In the genomic region with DNA sequence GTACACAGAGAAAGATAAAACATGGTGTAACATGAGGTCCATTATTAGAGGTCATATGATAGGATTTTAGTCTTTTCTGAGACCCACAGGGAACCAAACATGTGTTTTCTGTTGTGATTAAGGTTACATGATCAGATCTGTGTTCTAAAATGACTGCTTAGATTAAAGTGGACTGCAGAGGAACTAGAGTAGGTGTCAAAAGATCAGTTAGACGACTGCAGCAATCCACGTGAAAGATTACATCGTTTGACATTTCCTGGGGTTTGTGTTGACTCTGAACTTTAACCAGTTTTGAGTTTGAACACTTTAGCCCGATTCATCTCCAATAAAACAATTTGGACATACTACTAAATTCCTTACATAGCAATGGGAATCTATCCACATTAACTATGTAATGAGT, we compare ENCODE assay signal across 15 cellular contexts. TPM values are rescaled to one million over a fixed set of nuclear protein-coding genes. Genes with fewer than 3 reads are reported as not detected.
A peak's percentile ranks its signal among the peaks of the same experiment; 100 is the strongest.
DNase-seq lines count a peak whose midpoint lies in the region; ATAC-seq and TF ChIP-seq lines count a peak whose summit lies in the region.
"Had no signal": no experiment of that assay in that cellular context is flagged by ENCODE, and none has a peak within 500 bp of the region (broad histone marks: within the 10 kb centered on the region; RNA-seq: fewer than 3 reads in every experiment).

No MANE protein-coding gene starts in this region.

- no peaks in the 10 kb centered on the region for H3K9me3 ChIP-seq in adrenal gland (replicated peaks in 1 of 3)
- H3K9me3 ChIP-seq: HAP-1, SJSA1 had no signal

- WGBS in adrenal gland, 4 donors = 74 to 85% (median 82%) methylated on average over 4 of the region's 4 CpGs

- H3K27me3 ChIP-seq in adrenal gland = no peaks in the 10 kb centered on the region
- H3K27me3 ChIP-seq: SJSA1 had no signal

- peaks cover 40% of the 10 kb centered on the region for H3K4me1 Mint-ChIP-seq in activated T-helper 2 cell treated with anti-CD3 and anti-CD28 coated beads, Interferon-gamma antibody, Interleukin-2, Interleukin-4, amounts not matched to agents 10 μg/mL and 5 μg/mL and 100 μg/mL, durations not matched to agents 14 hours and 24 hours and 36 hours (ENCODE audit: low read depth)
- peaks cover 23% of the 10 kb centered on the region for H3K4me1 Mint-ChIP-seq in stimulated activated effector memory CD8-positive, alpha-beta T cell treated with anti-CD3 and anti-CD28 coated beads, Interleukin-12 subunit alpha, Interleukin-12 subunit beta, amount 100 ng/mL, for 72 hours

- no peaks in the 10 kb centered on the region for H3K27me3 Mint-ChIP-seq in activated T-helper 2 cell treated with anti-CD3 and anti-CD28 coated beads, Interferon-gamma antibody, Interleukin-2, Interleukin-4, amounts not matched to agents 10 μg/mL and 5 μg/mL and 100 μg/mL, durations not matched to agents 14 hours and 24 hours and 36 hours (ENCODE audit: low read depth)

- H3K4me1 ChIP-seq in adrenal gland (replicated peaks in 1 of 2) = peaks cover 7 to 11% of the 10 kb centered on the region in 2 donors
- H3K4me1 ChIP-seq: HAP-1, SJSA1 had no signal

- intact Hi-C loops in activated T-helper 2 cell treated with anti-CD3 and anti-CD28 coated beads, Interferon-gamma antibody, Interleukin-2, Interleukin-4, amounts not matched to agents 10 μg/mL and 5 μg/mL and 100 μg/mL, durations not matched to agents 14 hours and 24 hours and 36 hours (cut with micrococcal nuclease) = no loop called here
- intact Hi-C loops in left cardiac atrium (cut with DNase I) = no loop called here
- intact Hi-C loops in adrenal gland (cut with DNase I) = no loop called here

- ATAC-seq in activated naive CD4-positive, alpha-beta T cell treated with anti-CD3 and anti-CD28 coated beads, Interleukin-2, amount 50 U/mL, for 72 hours = peak in 1 of 2 donors; percentile 57
- ATAC-seq in stimulated activated effector memory CD8-positive, alpha-beta T cell treated with anti-CD3 and anti-CD28 coated beads, Interleukin-12 subunit alpha, Interleukin-12 subunit beta, amount 100 ng/mL, for 72 hours = no peak
- ATAC-seq in left cardiac atrium = no peak

- no peak overlapping the region for H3K4me3 Mint-ChIP-seq in activated T-helper 2 cell treated with anti-CD3 and anti-CD28 coated beads, Interferon-gamma antibody, Interleukin-2, Interleukin-4, amounts not matched to agents 10 μg/mL and 5 μg/mL and 100 μg/mL, durations not matched to agents 14 hours and 24 hours and 36 hours (ENCODE audit: low read depth)
- no peak overlapping the region for H3K4me3 Mint-ChIP-seq in stimulated activated effector memory CD8-positive, alpha-beta T cell treated with anti-CD3 and anti-CD28 coated beads, Interleukin-12 subunit alpha, Interleukin-12 subunit beta, amount 100 ng/mL, for 72 hours

- H3K27ac Mint-ChIP-seq in activated naive CD4-positive, alpha-beta T cell treated with anti-CD3 and anti-CD28 coated beads, Interleukin-2, amount 50 U/mL, for 72 hours = peak overlapping the region; percentile 45 to 73
- peak overlapping the region; percentile 33 for H3K27ac Mint-ChIP-seq in activated T-helper 2 cell treated with anti-CD3 and anti-CD28 coated beads, Interferon-gamma antibody, Interleukin-2, Interleukin-4, amounts not matched to agents 10 μg/mL and 5 μg/mL and 100 μg/mL, durations not matched to agents 14 hours and 24 hours and 36 hours
- peak overlapping the region; percentile 54 for H3K27ac Mint-ChIP-seq in stimulated activated effector memory CD8-positive, alpha-beta T cell treated with anti-CD3 and anti-CD28 coated beads, Interleukin-12 subunit alpha, Interleukin-12 subunit beta, amount 100 ng/mL, for 72 hours

- no peaks in the 10 kb centered on the region for H3K36me3 ChIP-seq in adrenal gland (replicated peaks in 1 of 2)
- H3K36me3 ChIP-seq: HAP-1 had no signal

- DNase-seq in activated naive CD4-positive, alpha-beta T cell treated with anti-CD3 and anti-CD28 coated beads, Interleukin-2, amount 50 U/mL, for 72 hours (ENCODE audit: low spot score in 2 of 2) = no peak
- DNase-seq in activated naive CD4-positive, alpha-beta T cell (lab: John Stamatoyannopoulos, UW) = no peak
- DNase-seq in MV-4-11 (lab: John Stamatoyannopoulos, UW) (peak; percentile 8), left cardiac atrium (no peak), adrenal gland (no peak)
- DNase-seq in activated T-helper 2 cell treated with anti-CD3 and anti-CD28 coated beads, Interferon-gamma antibody, Interleukin-2, Interleukin-4, amounts not matched to agents 10 μg/mL and 5 μg/mL and 100 μg/mL, durations not matched to agents 14 hours and 24 hours and 36 hours (ENCODE audit: low spot score) = no peak
- DNase-seq in stimulated activated effector memory CD8-positive, alpha-beta T cell treated with anti-CD3 and anti-CD28 coated beads, Interleukin-12 subunit alpha, Interleukin-12 subunit beta, amount 100 ng/mL, for 72 hours (ENCODE audit: low spot score in 2 of 2) = no peak
- DNase-seq: DMS53, NCI-H1436, NCI-H2029 treated with DMSO at 0.1 percent for 48 hours, NCI-H510A, NCI-H774, PC-9 had no signal

- no peaks in the 10 kb centered on the region for H3K9me3 Mint-ChIP-seq in activated naive CD4-positive, alpha-beta T cell treated with anti-CD3 and anti-CD28 coated beads, Interleukin-2, amount 50 U/mL, for 72 hours
- H3K9me3 Mint-ChIP-seq in activated T-helper 2 cell treated with anti-CD3 and anti-CD28 coated beads, Interferon-gamma antibody, Interleukin-2, Interleukin-4, amounts not matched to agents 10 μg/mL and 5 μg/mL and 100 μg/mL, durations not matched to agents 14 hours and 24 hours and 36 hours = peaks cover 4% of the 10 kb centered on the region
- no peaks in the 10 kb centered on the region for H3K9me3 Mint-ChIP-seq in stimulated activated effector memory CD8-positive, alpha-beta T cell treated with anti-CD3 and anti-CD28 coated beads, Interleukin-12 subunit alpha, Interleukin-12 subunit beta, amount 100 ng/mL, for 72 hours

- no peak overlapping the region for H3K4me3 ChIP-seq in adrenal gland
- H3K4me3 ChIP-seq: HAP-1, PC-9, SJSA1 had no signal

- H3K36me3 Mint-ChIP-seq in activated naive CD4-positive, alpha-beta T cell treated with anti-CD3 and anti-CD28 coated beads, Interleukin-2, amount 50 U/mL, for 72 hours = peaks cover 6 to 39% of the 10 kb centered on the region in 2 donors
- H3K36me3 Mint-ChIP-seq in activated T-helper 2 cell treated with anti-CD3 and anti-CD28 coated beads, Interferon-gamma antibody, Interleukin-2, Interleukin-4, amounts not matched to agents 10 μg/mL and 5 μg/mL and 100 μg/mL, durations not matched to agents 14 hours and 24 hours and 36 hours (ENCODE audit: low read depth) = peaks cover 39% of the 10 kb centered on the region
- peaks cover 64% of the 10 kb centered on the region for H3K36me3 Mint-ChIP-seq in stimulated activated effector memory CD8-positive, alpha-beta T cell treated with anti-CD3 and anti-CD28 coated beads, Interleukin-12 subunit alpha, Interleukin-12 subunit beta, amount 100 ng/mL, for 72 hours

- no peak for TF ChIP-seq POLR2A in adrenal gland (IDR thresholded peaks at IDR 0.05)

- H3K27ac ChIP-seq in adrenal gland = no peak overlapping the region
- H3K27ac ChIP-seq: PC-9, SJSA1 had no signal

- no peak for TF ChIP-seq CTCF in adrenal gland (IDR thresholded peaks at IDR 0.05)

RNA-seq across cellular contexts. Expression of a gene that starts 5.1 kb away (rescaled TPM):
- total RNA-seq in activated naive CD4-positive, alpha-beta T cell treated with anti-CD3 and anti-CD28 coated beads, Interleukin-2, amount 50 U/mL, for 72 hours = 10 to 100 TPM; 52.0 to 99.6 TPM
- 105 and 110 TPM in 2 replicates for total RNA-seq in activated T-helper 2 cell treated with anti-CD3 and anti-CD28 coated beads, Interferon-gamma antibody, Interleukin-2, Interleukin-4, amounts not matched to agents 10 μg/mL and 5 μg/mL and 100 μg/mL, durations not matched to agents 14 hours and 24 hours and 36 hours
- total RNA-seq in left cardiac atrium (10 to 100 TPM; 23.5 to 28.7 TPM), adrenal gland (10 to 100 TPM; 10.6 to 44.4 (median 32.5) TPM)
- polyA plus RNA-seq in adrenal gland = 100 to 1,000 TPM in 1 of 3 donors, 10 to 100 TPM in 2; 49.8 to 118 (median 57.4) TPM

RNA-seq across cellular contexts. Expression of a gene that starts 6.0 kb away (rescaled TPM):
- 100 to 1,000 TPM in 1 of 2 donors, 10 to 100 TPM in 1; 51.2 to 194 TPM for total RNA-seq in activated naive CD4-positive, alpha-beta T cell treated with anti-CD3 and anti-CD28 coated beads, Interleukin-2, amount 50 U/mL, for 72 hours
- total RNA-seq in activated T-helper 2 cell treated with anti-CD3 and anti-CD28 coated beads, Interferon-gamma antibody, Interleukin-2, Interleukin-4, amounts not matched to agents 10 μg/mL and 5 μg/mL and 100 μg/mL, durations not matched to agents 14 hours and 24 hours and 36 hours = 82.2 and 85.8 TPM in 2 replicates
- total RNA-seq in left cardiac atrium (100 to 1,000 TPM; 118 to 144 TPM), adrenal gland (100 to 1,000 TPM in 1 of 8 donors, 10 to 100 TPM in 7; 36.2 to 158 (median 67.7) TPM)
- polyA plus RNA-seq in adrenal gland = 100 to 1,000 TPM in 2 of 3 donors, 10 to 100 TPM in 1; 96.0 to 287 (median 269) TPM

RNA-seq across cellular contexts. Expression of a gene that starts 37.9 kb away (rescaled TPM):
- total RNA-seq in activated naive CD4-positive, alpha-beta T cell treated with anti-CD3 and anti-CD28 coated beads, Interleukin-2, amount 50 U/mL, for 72 hours = 1 to 10 TPM; 2.3 to 3.1 TPM
- total RNA-seq in activated T-helper 2 cell treated with anti-CD3 and anti-CD28 coated beads, Interferon-gamma antibody, Interleukin-2, Interleukin-4, amounts not matched to agents 10 μg/mL and 5 μg/mL and 100 μg/mL, durations not matched to agents 14 hours and 24 hours and 36 hours = 4.9 and 5.5 TPM in 2 replicates
- total RNA-seq in left cardiac atrium (1 to 10 TPM; 3.2 to 3.5 TPM), adrenal gland (10 to 100 TPM in 1 of 8 donors, 1 to 10 TPM in 7; 3.6 to 10.3 (median 6.7) TPM)
- 1 to 10 TPM; 3.0 to 7.9 (median 3.3) TPM for polyA plus RNA-seq in adrenal gland

RNA-seq across cellular contexts. Expression of a gene that starts 52.9 kb away (rescaled TPM):
- not detected for total RNA-seq in activated naive CD4-positive, alpha-beta T cell treated with anti-CD3 and anti-CD28 coated beads, Interleukin-2, amount 50 U/mL, for 72 hours
- not detected in 2 replicates for total RNA-seq in activated T-helper 2 cell treated with anti-CD3 and anti-CD28 coated beads, Interferon-gamma antibody, Interleukin-2, Interleukin-4, amounts not matched to agents 10 μg/mL and 5 μg/mL and 100 μg/mL, durations not matched to agents 14 hours and 24 hours and 36 hours
- total RNA-seq in left cardiac atrium (1 to 10 TPM; 3.8 to 9.3 TPM), adrenal gland (1 to 10 TPM in 7 of 8 donors, not detected in 1; 1.1 to 5.6 (median 4.0) TPM)
- 10 to 100 TPM in 2 of 3 donors, 1 to 10 TPM in 1; 8.8 to 15.7 (median 13.0) TPM for polyA plus RNA-seq in adrenal gland
- total RNA-seq: SJSA1 had no signal
